In the genomic region with DNA sequence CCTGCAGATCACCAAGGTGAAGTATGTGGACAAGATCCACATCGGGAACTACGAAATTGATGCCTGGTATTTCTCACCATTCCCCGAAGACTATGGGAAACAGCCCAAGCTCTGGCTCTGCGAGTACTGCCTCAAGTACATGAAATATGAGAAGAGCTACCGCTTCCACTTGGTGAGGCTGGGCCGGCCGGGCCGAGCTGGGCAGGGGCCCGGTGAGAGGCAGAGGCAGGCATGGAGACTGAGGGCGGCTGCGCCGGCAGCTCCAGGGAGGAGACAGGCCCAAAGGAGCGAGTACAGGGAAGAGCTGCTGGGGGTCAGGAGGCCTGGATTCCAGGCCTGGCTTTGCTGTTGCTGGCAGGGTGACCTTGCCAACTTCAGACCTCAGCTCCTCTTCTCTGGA, we compare ENCODE assay signal across 27 cellular contexts. TPM values are rescaled to one million over a fixed set of nuclear protein-coding genes. Genes with fewer than 3 reads are reported as not detected.
DNase-seq lines count a peak whose midpoint lies in the region; ATAC-seq, FAIRE-seq and TF ChIP-seq lines count a peak whose summit lies in the region.
"Had no signal": no experiment of that assay in that cellular context is flagged by ENCODE, and none has a peak within 500 bp of the region (broad histone marks: within the 10 kb centered on the region; RNA-seq: fewer than 3 reads in every experiment).

No MANE protein-coding gene starts in this region.

- no peak for FAIRE-seq in H54 (lab: Jason Lieb, UNC)
- FAIRE-seq: A549 had no signal

- no peaks in the 10 kb centered on the region for H3K27me3 ChIP-seq in skeletal muscle tissue (ENCODE audit: control insufficient read depth in 3 of 3, insufficient read depth in 3 of 3, low read length in 3 of 3)
- H3K27me3 ChIP-seq: BE2C, cardiac muscle cell, foreskin keratinocyte, uterus had no signal

- H3K9me3 Mint-ChIP-seq in natural killer cell treated with Interleukin-12 subunit alpha and Interleukin-12 subunit beta and Interleukin-15 and Interleukin-18, amount 100 ng/mL, for 72 hours = no peaks in the 10 kb centered on the region
- no peaks in the 10 kb centered on the region for H3K9me3 Mint-ChIP-seq in natural killer cell
- H3K9me3 Mint-ChIP-seq: nephron progenitor cell; stimulated activated naive CD8-positive, alpha-beta T cell treated with anti-CD3 and anti-CD28 coated beads, Interleukin-15, amount 100 ng/mL, for 72 hours had no signal

- H3K27ac ChIP-seq in skeletal muscle tissue (ENCODE audit: low read depth, low read length) = peak overlapping the region; percentile 74
- H3K27ac ChIP-seq: A549, cardiac muscle cell, foreskin keratinocyte, uterus had no signal

- no peak overlapping the region for H3K4me3 ChIP-seq in skeletal muscle tissue (ENCODE audit: low read length in 3 of 3)
- H3K4me3 ChIP-seq: A549, cardiac muscle cell, smooth muscle cell, uterus had no signal

- H3K4me3 Mint-ChIP-seq in natural killer cell treated with Interleukin-12 subunit alpha and Interleukin-12 subunit beta and Interleukin-15 and Interleukin-18, amount 100 ng/mL, for 72 hours = no peak overlapping the region
- no peak overlapping the region for H3K4me3 Mint-ChIP-seq in natural killer cell
- H3K4me3 Mint-ChIP-seq: nephron progenitor cell had no signal

- H3K27ac Mint-ChIP-seq in natural killer cell treated with Interleukin-12 subunit alpha and Interleukin-12 subunit beta and Interleukin-15 and Interleukin-18, amount 100 ng/mL, for 72 hours = peak overlapping the region; percentile 54 to 57
- peak overlapping the region in 1 of 2 donors; percentile 49 for H3K27ac Mint-ChIP-seq in natural killer cell
- H3K27ac Mint-ChIP-seq: nephron progenitor cell had no signal

- peak overlapping the region; percentile 32 to 57 (median 51) for H3K9ac ChIP-seq in skeletal muscle tissue (ENCODE audit: low read depth in 1 of 3, low read length in 3 of 3)

- TF ChIP-seq CTCF in natural killer cell (IDR thresholded peaks at IDR 0.05) = no peak

- no peak for DNase-seq in natural killer cell treated with Interleukin-12 subunit alpha and Interleukin-12 subunit beta and Interleukin-15 and Interleukin-18, amount 100 ng/mL, for 72 hours (ENCODE audit: low spot score)
- DNase-seq in natural killer cell (no peak), islet precursor cell (peak; percentile 42), H54 (ENCODE audit: insufficient read length, low spot score) (no peak), SKM-1 treated with dmso at 0.1 percent for 144 hours (lab: John Stamatoyannopoulos, UW; ENCODE audit: unreplicated experiment) (no peak)
- DNase-seq in activated CD4-positive, alpha-beta T cell treated with anti-CD3 and anti-CD28 coated beads, Interleukin-2, amount 50 U/mL, for 4 hours = no peak
- DNase-seq: activated CD4-positive, alpha-beta T cell treated with anti-CD3 and anti-CD28 coated beads for 48 hours; activated gamma-delta T cell treated with Interleukin-2 at 50 U/mL for 16 hours; BE2C; foreskin keratinocyte; hippocampal formation; NCI-H1436; NCI-H226; NCI-H82; nephron progenitor cell; SIG-M5; stimulated activated CD4-positive, alpha-beta T cell treated with anti-CD3 and anti-CD28 coated beads, Interleukin-4, amount 100 ng/mL, for 1 hour; stimulated activated naive CD8-positive, alpha-beta T cell treated with anti-CD3 and anti-CD28 coated beads, Interleukin-15, amount 100 ng/mL, for 72 hours; uterus had no signal

- peaks cover 33 to 35% (median 34%) of the 10 kb centered on the region in 3 donors for H3K4me1 ChIP-seq in skeletal muscle tissue (ENCODE audit: control insufficient read depth in 3 of 3, insufficient read depth in 3 of 3, low read length in 3 of 3)
- H3K4me1 ChIP-seq: A549, BE2C had no signal

- no peak for TF ChIP-seq POLR2A in H54 (IDR thresholded peaks at IDR 0.05; ENCODE audit: low read depth, low read length)

- no peaks in the 10 kb centered on the region for H3K27me3 Mint-ChIP-seq in natural killer cell treated with Interleukin-12 subunit alpha and Interleukin-12 subunit beta and Interleukin-15 and Interleukin-18, amount 100 ng/mL, for 72 hours
- H3K27me3 Mint-ChIP-seq in natural killer cell (ENCODE audit: low read depth in 2 of 2) = no peaks in the 10 kb centered on the region
- H3K27me3 Mint-ChIP-seq: stimulated activated naive CD8-positive, alpha-beta T cell treated with anti-CD3 and anti-CD28 coated beads, Interleukin-15, amount 100 ng/mL, for 72 hours had no signal

- no peaks in the 10 kb centered on the region for H3K36me3 Mint-ChIP-seq in natural killer cell treated with Interleukin-12 subunit alpha and Interleukin-12 subunit beta and Interleukin-15 and Interleukin-18, amount 100 ng/mL, for 72 hours
- H3K36me3 Mint-ChIP-seq in natural killer cell = no peaks in the 10 kb centered on the region

- H3K9me3 ChIP-seq in skeletal muscle tissue (ENCODE audit: control insufficient read depth in 3 of 3, low read length in 3 of 3) = no peaks in the 10 kb centered on the region
- H3K9me3 ChIP-seq: A549, BE2C, uterus had no signal

- peaks cover 51 to 62% (median 55%) of the 10 kb centered on the region in 3 donors for H3K36me3 ChIP-seq in skeletal muscle tissue (ENCODE audit: control insufficient read depth in 3 of 3, insufficient read depth in 3 of 3, low read length in 3 of 3)
- H3K36me3 ChIP-seq: uterus had no signal

- no peak for ATAC-seq in natural killer cell treated with Interleukin-12 subunit alpha and Interleukin-12 subunit beta and Interleukin-15 and Interleukin-18, amount 100 ng/mL, for 72 hours
- ATAC-seq in natural killer cell = no peak
- ATAC-seq in HG02642 (IDR thresholded peaks at IDR 0.05; ENCODE audit: poor library complexity, unreplicated experiment) = no peak
- ATAC-seq: A549; foreskin keratinocyte; stimulated activated naive CD8-positive, alpha-beta T cell treated with anti-CD3 and anti-CD28 coated beads, Interleukin-15, amount 100 ng/mL, for 72 hours had no signal

- intact Hi-C loops in natural killer cell (cut with micrococcal nuclease) = no loop called here

- H3K4me1 Mint-ChIP-seq in natural killer cell treated with Interleukin-12 subunit alpha and Interleukin-12 subunit beta and Interleukin-15 and Interleukin-18, amount 100 ng/mL, for 72 hours (ENCODE audit: low read depth in 2 of 2) = peaks cover 6 to 14% of the 10 kb centered on the region in 2 donors
- H3K4me1 Mint-ChIP-seq in natural killer cell = peaks cover 0 to 8% of the 10 kb centered on the region in 2 donors
- H3K4me1 Mint-ChIP-seq: nephron progenitor cell had no signal

RNA-seq across cellular contexts. Expression of gene PRSS8, which starts 8.3 kb away (rescaled TPM):
- not detected for total RNA-seq in natural killer cell treated with Interleukin-12 subunit alpha and Interleukin-12 subunit beta and Interleukin-15 and Interleukin-18, amount 100 ng/mL, for 72 hours
- total RNA-seq in natural killer cell = not detected
- not detected for total RNA-seq in skeletal muscle tissue
- total RNA-seq: Daoy; pulmonary artery endothelial cell; T-helper 1 cell treated with Interleukin-12 subunit alpha and Interleukin-12 subunit beta and Interleukin-4 antibody, amounts not matched to agents 30 ng/mL and 1 ng/mL, for 36 hours had no signal

RNA-seq across cellular contexts. Expression of gene KAT8, which starts 9.7 kb away (rescaled TPM):
- total RNA-seq in natural killer cell treated with Interleukin-12 subunit alpha and Interleukin-12 subunit beta and Interleukin-15 and Interleukin-18, amount 100 ng/mL, for 72 hours = 10 to 100 TPM; 39.5 to 67.3 TPM
- total RNA-seq in natural killer cell = 100 to 1,000 TPM in 1 of 3 donors, 10 to 100 TPM in 2; 90.6 to 101 (median 93.4) TPM
- total RNA-seq in skeletal muscle tissue = 43.3 TPM

RNA-seq across cellular contexts. Expression of gene BCKDK, which starts 19.0 kb away (rescaled TPM):
- total RNA-seq in natural killer cell treated with Interleukin-12 subunit alpha and Interleukin-12 subunit beta and Interleukin-15 and Interleukin-18, amount 100 ng/mL, for 72 hours = 10 to 100 TPM; 42.7 to 43.1 TPM
- total RNA-seq in natural killer cell (10 to 100 TPM in 2 of 3 donors, 1 to 10 TPM in 1; 9.9 to 16.3 (median 12.1) TPM), skeletal muscle tissue (8.9 TPM)

RNA-seq across cellular contexts. Expression of gene PRSS36, which starts 22.7 kb away (rescaled TPM):
- total RNA-seq in natural killer cell treated with Interleukin-12 subunit alpha and Interleukin-12 subunit beta and Interleukin-15 and Interleukin-18, amount 100 ng/mL, for 72 hours = 1 to 10 TPM in 1 of 2 donors, not detected in 1; 1.5 TPM
- total RNA-seq in natural killer cell (1 to 10 TPM; 2.1 to 3.5 (median 2.3) TPM), skeletal muscle tissue (0.52 TPM)

RNA-seq across cellular contexts. Expression of gene VKORC1, which starts 32.6 kb away (rescaled TPM):
- total RNA-seq in natural killer cell treated with Interleukin-12 subunit alpha and Interleukin-12 subunit beta and Interleukin-15 and Interleukin-18, amount 100 ng/mL, for 72 hours = 10 to 100 TPM; 65.2 to 84.6 TPM
- 10 to 100 TPM; 35.9 to 42.1 (median 41.8) TPM for total RNA-seq in natural killer cell
- 34.4 TPM for total RNA-seq in skeletal muscle tissue
